In genomic region chr2:138110453-138111083, GRCh38 we compare ENCODE assay signal across 1 cellular context.
TF ChIP-seq lines count a peak whose summit lies in the region.

No MANE protein-coding gene starts in this region.

TF ChIP-seq in HepG2, 621 proteins besides CTCF, POLR2A, EP300 and RAD21 (continued from another document and continues in another):
- TF ChIP-seq, protein P1, sequence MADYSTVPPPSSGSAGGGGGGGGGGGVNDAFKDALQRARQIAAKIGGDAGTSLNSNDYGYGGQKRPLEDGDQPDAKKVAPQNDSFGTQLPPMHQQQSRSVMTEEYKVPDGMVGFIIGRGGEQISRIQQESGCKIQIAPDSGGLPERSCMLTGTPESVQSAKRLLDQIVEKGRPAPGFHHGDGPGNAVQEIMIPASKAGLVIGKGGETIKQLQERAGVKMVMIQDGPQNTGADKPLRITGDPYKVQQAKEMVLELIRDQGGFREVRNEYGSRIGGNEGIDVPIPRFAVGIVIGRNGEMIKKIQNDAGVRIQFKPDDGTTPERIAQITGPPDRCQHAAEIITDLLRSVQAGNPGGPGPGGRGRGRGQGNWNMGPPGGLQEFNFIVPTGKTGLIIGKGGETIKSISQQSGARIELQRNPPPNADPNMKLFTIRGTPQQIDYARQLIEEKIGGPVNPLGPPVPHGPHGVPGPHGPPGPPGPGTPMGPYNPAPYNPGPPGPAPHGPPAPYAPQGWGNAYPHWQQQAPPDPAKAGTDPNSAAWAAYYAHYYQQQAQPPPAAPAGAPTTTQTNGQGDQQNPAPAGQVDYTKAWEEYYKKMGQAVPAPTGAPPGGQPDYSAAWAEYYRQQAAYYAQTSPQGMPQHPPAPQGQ (CRISPR knock-in tag; IDR thresholded peaks at IDR 0.05; ENCODE audit: borderline replicate concordance), result no peak
- TF ChIP-seq ZNF609 (CRISPR knock-in tag; IDR thresholded peaks at IDR 0.05; ENCODE audit: borderline replicate concordance), result peak; percentile 84; the same call in 1 of the 2 replicates
- no peak for TF ChIP-seq ZNF761 (CRISPR knock-in tag; conservative IDR thresholded peaks at IDR 0.05)
- TF ChIP-seq ZBTB21 (CRISPR knock-in tag; IDR thresholded peaks at IDR 0.05), result no peak
- no peak for TF ChIP-seq MNT (IDR thresholded peaks at IDR 0.05)
- TF ChIP-seq EEA1 (CRISPR knock-in tag; IDR thresholded peaks at IDR 0.05; ENCODE audit: borderline replicate concordance), result no peak
- no peak; the same call in 1 of the 2 replicates for TF ChIP-seq MAFF (IDR thresholded peaks at IDR 0.05; ENCODE audit: low read depth, low read length)
- TF ChIP-seq KDM1A (CRISPR knock-in tag; IDR thresholded peaks at IDR 0.05), result peak; percentile 93
- no peak for TF ChIP-seq ZNF441 (CRISPR knock-in tag; IDR thresholded peaks at IDR 0.05; ENCODE audit: borderline replicate concordance)
- peak; percentile 80; the same call in 1 of the 2 replicates for TF ChIP-seq ZNF124 (CRISPR knock-in tag; IDR thresholded peaks at IDR 0.05)
- TF ChIP-seq HOXA7 (CRISPR knock-in tag; IDR thresholded peaks at IDR 0.05), result no peak
- TF ChIP-seq ZNF580 (CRISPR knock-in tag; IDR thresholded peaks at IDR 0.05; ENCODE audit: borderline replicate concordance, low read depth), result no peak
- TF ChIP-seq ZZZ3 (CRISPR knock-in tag; IDR thresholded peaks at IDR 0.05; ENCODE audit: borderline replicate concordance), result no peak
- TF ChIP-seq, protein P2, sequence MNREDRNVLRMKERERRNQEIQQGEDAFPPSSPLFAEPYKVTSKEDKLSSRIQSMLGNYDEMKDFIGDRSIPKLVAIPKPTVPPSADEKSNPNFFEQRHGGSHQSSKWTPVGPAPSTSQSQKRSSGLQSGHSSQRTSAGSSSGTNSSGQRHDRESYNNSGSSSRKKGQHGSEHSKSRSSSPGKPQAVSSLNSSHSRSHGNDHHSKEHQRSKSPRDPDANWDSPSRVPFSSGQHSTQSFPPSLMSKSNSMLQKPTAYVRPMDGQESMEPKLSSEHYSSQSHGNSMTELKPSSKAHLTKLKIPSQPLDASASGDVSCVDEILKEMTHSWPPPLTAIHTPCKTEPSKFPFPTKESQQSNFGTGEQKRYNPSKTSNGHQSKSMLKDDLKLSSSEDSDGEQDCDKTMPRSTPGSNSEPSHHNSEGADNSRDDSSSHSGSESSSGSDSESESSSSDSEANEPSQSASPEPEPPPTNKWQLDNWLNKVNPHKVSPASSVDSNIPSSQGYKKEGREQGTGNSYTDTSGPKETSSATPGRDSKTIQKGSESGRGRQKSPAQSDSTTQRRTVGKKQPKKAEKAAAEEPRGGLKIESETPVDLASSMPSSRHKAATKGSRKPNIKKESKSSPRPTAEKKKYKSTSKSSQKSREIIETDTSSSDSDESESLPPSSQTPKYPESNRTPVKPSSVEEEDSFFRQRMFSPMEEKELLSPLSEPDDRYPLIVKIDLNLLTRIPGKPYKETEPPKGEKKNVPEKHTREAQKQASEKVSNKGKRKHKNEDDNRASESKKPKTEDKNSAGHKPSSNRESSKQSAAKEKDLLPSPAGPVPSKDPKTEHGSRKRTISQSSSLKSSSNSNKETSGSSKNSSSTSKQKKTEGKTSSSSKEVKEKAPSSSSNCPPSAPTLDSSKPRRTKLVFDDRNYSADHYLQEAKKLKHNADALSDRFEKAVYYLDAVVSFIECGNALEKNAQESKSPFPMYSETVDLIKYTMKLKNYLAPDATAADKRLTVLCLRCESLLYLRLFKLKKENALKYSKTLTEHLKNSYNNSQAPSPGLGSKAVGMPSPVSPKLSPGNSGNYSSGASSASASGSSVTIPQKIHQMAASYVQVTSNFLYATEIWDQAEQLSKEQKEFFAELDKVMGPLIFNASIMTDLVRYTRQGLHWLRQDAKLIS (CRISPR knock-in tag; IDR thresholded peaks at IDR 0.05), result 0 out of 2 replicates have a peak, but pooled peaks have one; percentile 49
- TF ChIP-seq ZNF225 (CRISPR knock-in tag; IDR thresholded peaks at IDR 0.05), result no peak
- no peak for TF ChIP-seq MTF2 (CRISPR knock-in tag; IDR thresholded peaks at IDR 0.05; ENCODE audit: borderline replicate concordance)
- TF ChIP-seq ZNF841 (CRISPR knock-in tag; IDR thresholded peaks at IDR 0.05; ENCODE audit: borderline replicate concordance), result no peak
- TF ChIP-seq KDM6A (CRISPR knock-in tag; IDR thresholded peaks at IDR 0.05; ENCODE audit: low read depth), result peak; percentile 93
- peak; percentile 42; the same call in 1 of the 2 replicates for TF ChIP-seq YEATS4 (CRISPR knock-in tag; IDR thresholded peaks at IDR 0.05; ENCODE audit: borderline replicate concordance)
- peak; percentile 34; the same call in 1 of the 2 replicates for TF ChIP-seq SP140L (CRISPR knock-in tag; IDR thresholded peaks at IDR 0.05; ENCODE audit: borderline replicate concordance)
- no peak for TF ChIP-seq ZNF629 (CRISPR knock-in tag; conservative IDR thresholded peaks at IDR 0.05)
- no peak for TF ChIP-seq NR1H2 (CRISPR knock-in tag; IDR thresholded peaks at IDR 0.05; ENCODE audit: borderline replicate concordance, low read depth)
- TF ChIP-seq, protein P3, sequence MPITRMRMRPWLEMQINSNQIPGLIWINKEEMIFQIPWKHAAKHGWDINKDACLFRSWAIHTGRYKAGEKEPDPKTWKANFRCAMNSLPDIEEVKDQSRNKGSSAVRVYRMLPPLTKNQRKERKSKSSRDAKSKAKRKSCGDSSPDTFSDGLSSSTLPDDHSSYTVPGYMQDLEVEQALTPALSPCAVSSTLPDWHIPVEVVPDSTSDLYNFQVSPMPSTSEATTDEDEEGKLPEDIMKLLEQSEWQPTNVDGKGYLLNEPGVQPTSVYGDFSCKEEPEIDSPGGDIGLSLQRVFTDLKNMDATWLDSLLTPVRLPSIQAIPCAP (CRISPR knock-in tag; IDR thresholded peaks at IDR 0.05; ENCODE audit: low read depth), result no peak
- TF ChIP-seq TGIF2 (CRISPR knock-in tag; IDR thresholded peaks at IDR 0.05), result peak; percentile 92
- peak; percentile 92 for TF ChIP-seq TCF7 (IDR thresholded peaks at IDR 0.05; ENCODE audit: low read depth)
- TF ChIP-seq ZNF335 (CRISPR knock-in tag; IDR thresholded peaks at IDR 0.05), result peak; percentile 73; the same call in 1 of the 2 replicates
- TF ChIP-seq TARDBP (CRISPR knock-in tag; IDR thresholded peaks at IDR 0.05), result no peak
- TF ChIP-seq ZNF891 (CRISPR knock-in tag; IDR thresholded peaks at IDR 0.05), result no peak
- peak; percentile 80 for TF ChIP-seq TBX2 (CRISPR knock-in tag; IDR thresholded peaks at IDR 0.05; ENCODE audit: borderline replicate concordance)
- TF ChIP-seq DRAP1 (CRISPR knock-in tag; IDR thresholded peaks at IDR 0.05), result peak; percentile 17; the same call in 1 of the 2 replicates
- no peak for TF ChIP-seq MXD1 (CRISPR knock-in tag; IDR thresholded peaks at IDR 0.05)
- TF ChIP-seq BRD4 (CRISPR knock-in tag; IDR thresholded peaks at IDR 0.05), result no peak
- peak; percentile 75; the same call in 1 of the 2 replicates for TF ChIP-seq ONECUT2 (CRISPR knock-in tag; IDR thresholded peaks at IDR 0.05)
- TF ChIP-seq ZNF337 (CRISPR knock-in tag; IDR thresholded peaks at IDR 0.05; ENCODE audit: borderline replicate concordance, low read depth), result no peak
- peak; percentile 85 for TF ChIP-seq FOXP4 (CRISPR knock-in tag; IDR thresholded peaks at IDR 0.05)
- TF ChIP-seq DNMT3B (CRISPR knock-in tag; conservative IDR thresholded peaks at IDR 0.05), result 0 out of 2 replicates have a peak, but pooled peaks have one; percentile 57
- TF ChIP-seq, protein P4, sequence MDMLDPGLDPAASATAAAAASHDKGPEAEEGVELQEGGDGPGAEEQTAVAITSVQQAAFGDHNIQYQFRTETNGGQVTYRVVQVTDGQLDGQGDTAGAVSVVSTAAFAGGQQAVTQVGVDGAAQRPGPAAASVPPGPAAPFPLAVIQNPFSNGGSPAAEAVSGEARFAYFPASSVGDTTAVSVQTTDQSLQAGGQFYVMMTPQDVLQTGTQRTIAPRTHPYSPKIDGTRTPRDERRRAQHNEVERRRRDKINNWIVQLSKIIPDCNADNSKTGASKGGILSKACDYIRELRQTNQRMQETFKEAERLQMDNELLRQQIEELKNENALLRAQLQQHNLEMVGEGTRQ (IDR thresholded peaks at IDR 0.05; ENCODE audit: low read depth, low read length), result no peak
- TF ChIP-seq, protein P4 (CRISPR knock-in tag; IDR thresholded peaks at IDR 0.05; ENCODE audit: borderline replicate concordance), result no peak
- TF ChIP-seq RARG (CRISPR knock-in tag; IDR thresholded peaks at IDR 0.05; ENCODE audit: low read depth), result no peak
- TF ChIP-seq BORCS8-MEF2B (CRISPR knock-in tag; IDR thresholded peaks at IDR 0.05), result no peak
- no peak for TF ChIP-seq TCF12 (IDR thresholded peaks at IDR 0.05)
- TF ChIP-seq TCF12 (CRISPR knock-in tag; IDR thresholded peaks at IDR 0.05), result no peak
- 0 out of 2 replicates have a peak, but pooled peaks have one; percentile 38 for TF ChIP-seq ZFP36L1 (CRISPR knock-in tag; IDR thresholded peaks at IDR 0.05)
- TF ChIP-seq HMGA1 (CRISPR knock-in tag; conservative IDR thresholded peaks at IDR 0.05), result no peak
